Comparison of ENCODE assay signal across 9 cellular contexts in the genomic region with DNA sequence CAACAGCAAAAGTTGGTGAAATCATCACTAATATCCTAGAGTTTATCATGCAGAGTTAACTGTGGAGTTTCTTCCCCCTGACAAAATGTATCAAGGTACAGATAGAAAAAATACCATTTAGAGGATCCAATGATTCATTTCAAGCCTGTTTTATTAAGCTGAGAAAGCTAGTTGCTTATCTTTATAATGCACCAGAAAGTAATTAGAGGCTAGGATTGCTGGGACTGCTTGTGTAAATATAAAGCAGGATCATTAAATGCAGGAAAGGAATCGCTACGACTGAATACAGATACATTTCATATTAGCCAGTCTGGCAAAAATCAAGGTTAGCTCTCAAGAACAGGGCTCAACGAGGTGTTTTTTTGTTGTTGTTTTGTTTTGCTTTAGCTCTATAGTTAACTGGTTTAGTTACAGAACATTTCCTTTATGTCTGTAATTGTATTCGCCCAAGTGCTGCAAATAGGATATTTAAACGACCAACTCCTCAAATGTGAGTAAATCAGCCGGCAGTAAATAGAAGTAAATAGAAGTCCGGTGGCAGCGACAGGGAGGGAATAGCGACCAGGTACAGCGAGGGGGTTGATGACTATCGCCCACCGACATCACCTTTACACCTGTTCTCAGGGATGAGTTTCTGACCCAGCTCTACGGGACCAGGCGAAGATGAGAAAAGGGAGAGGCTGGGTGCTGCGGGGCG. TPM values are rescaled to one million over a fixed set of nuclear protein-coding genes. Genes with fewer than 3 reads are reported as not detected.
DNase-seq lines count a peak whose midpoint lies in the region; ATAC-seq and TF ChIP-seq lines count a peak whose summit lies in the region.
"Had no signal": no experiment of that assay in that cellular context is flagged by ENCODE, and none has a peak within 500 bp of the region (broad histone marks: within the 10 kb centered on the region; RNA-seq: fewer than 3 reads in every experiment).

No MANE protein-coding gene starts in this region.

- H3K9me3 Mint-ChIP-seq in CD4-positive, alpha-beta memory T cell: no peaks in the 10 kb centered on the region
- H3K9me3 Mint-ChIP-seq in IgD-negative memory B cell: no peaks in the 10 kb centered on the region

- H3K9me3 ChIP-seq in CD4-positive, alpha-beta memory T cell (ENCODE audit: control insufficient read depth in 1 of 2, low read length in 2 of 2): no peaks in the 10 kb centered on the region
- H3K9me3 ChIP-seq in right lobe of liver (no peaks in the 10 kb centered on the region), transverse colon (no peaks in the 10 kb centered on the region)

- intact Hi-C loops in CD4-positive, alpha-beta memory T cell (cut with micrococcal nuclease): loop anchor here (1.0 to 5.0 kb wide), 5 partner anchors 53 to 389 kb away; a partner anchor contains a TSS
- intact Hi-C loops in right lobe of liver (cut with DNase I): no loop called here
- intact Hi-C loops in transverse colon (cut with DNase I; ENCODE audit: low total_unique reads): no loop called here

- POLR2A ChIA-PET in CD4-positive, alpha-beta memory T cell (lab: Charles Lee; ENCODE audit: partially characterized antibody): interaction anchor here (0.8 to 11.3 kb wide), 16 partner anchors 9 to 468 kb away, joined by 3 to 157 read pairs (median 8); a partner anchor contains a TSS

- peak overlapping the region; percentile 86 to 99 (median 98) for H3K27ac Mint-ChIP-seq in CD4-positive, alpha-beta memory T cell
- H3K27ac Mint-ChIP-seq in IgD-negative memory B cell: peak overlapping the region; percentile 93 to 98 (median 96)

- no peak for DNase-seq in CD4-positive, alpha-beta memory T cell
- DNase-seq in astrocyte of the spinal cord (ENCODE audit: low read depth, low spot score): peak; percentile 41
- no peak for DNase-seq in right lobe of liver
- DNase-seq in transverse colon: no peak
- DNase-seq in NCI-H2196 (lab: John Stamatoyannopoulos, UW; ENCODE audit: unreplicated experiment): no peak

- peak overlapping the region; percentile 89 for H3K27ac ChIP-seq in CD4-positive, alpha-beta memory T cell (ENCODE audit: low read depth, low read length)
- H3K27ac ChIP-seq in right lobe of liver (peak overlapping the region; percentile 98 to 99 (median 98)), transverse colon (peak overlapping the region; percentile 96 to 99 (median 99))

- CTCF ChIA-PET in CD4-positive, alpha-beta memory T cell (lab: Charles Lee; ENCODE audit: partially characterized antibody): interaction anchor here (0.9 to 8.9 kb wide), 9 partner anchors 10 to 368 kb away, joined by 3 to 79 read pairs (median 9); no protein-coding TSS in a partner anchor

- H3K4me3 Mint-ChIP-seq in CD4-positive, alpha-beta memory T cell: peak overlapping the region; percentile 92 to 99 (median 98)
- peak overlapping the region; percentile 97 to 100 (median 98) for H3K4me3 Mint-ChIP-seq in IgD-negative memory B cell

- H3K4me1 Mint-ChIP-seq in CD4-positive, alpha-beta memory T cell: peaks cover 45 to 80% (median 58%) of the 10 kb centered on the region in 4 donors
- H3K4me1 Mint-ChIP-seq in IgD-negative memory B cell: peaks cover 59 to 60% (median 59%) of the 10 kb centered on the region in 3 donors

- 2% methylated on average over 12 of the region's 16 CpGs for WGBS in right lobe of liver (ENCODE audit: insufficient coverage, low coverage, low lambda C conversion rate, missing lambda C conversion rate)
- WGBS in transverse colon (ENCODE audit: low coverage in 1 of 2), 2 donors: 0% methylated on average over 12 to 14 of the region's 16 CpGs

- no peak for TF ChIP-seq EP300 in transverse colon (IDR thresholded peaks at IDR 0.05; ENCODE audit: low read depth)

- H3K4me1 ChIP-seq in CD4-positive, alpha-beta memory T cell (ENCODE audit: insufficient read depth, low read length): peaks cover 67% of the 10 kb centered on the region
- H3K4me1 ChIP-seq in right lobe of liver: peaks cover 0 to 31% (median 3%) of the 10 kb centered on the region in 4 donors
- peaks cover 4 to 57% (median 29%) of the 10 kb centered on the region in 4 donors for H3K4me1 ChIP-seq in transverse colon

- TF ChIP-seq CTCF in astrocyte of the spinal cord (IDR thresholded peaks at IDR 0.05; ENCODE audit: low read depth, low read length): no peak
- TF ChIP-seq CTCF in right lobe of liver (IDR thresholded peaks at IDR 0.05): no peak
- no peak for TF ChIP-seq CTCF in transverse colon (IDR thresholded peaks at IDR 0.05)

- in situ Hi-C loops in astrocyte of the spinal cord (cut with HindIII; ENCODE audit: low sequenced_read_pairs): no loop called here
- in situ Hi-C loops in transverse colon (cut with MboI; ENCODE audit: low pct_ligation_motif_present in 1 of 4, low pct_unique_long_range_greater_than_20kb in 1 of 4, low sequenced_read_pairs in 3 of 4): loop anchor here in 3 of 4 donors (10.0 to 25.0 kb wide), 3 partner anchors 239 to 364 kb away; a partner anchor contains a TSS

- no peaks in the 10 kb centered on the region for H3K27me3 Mint-ChIP-seq in CD4-positive, alpha-beta memory T cell
- no peaks in the 10 kb centered on the region for H3K27me3 Mint-ChIP-seq in IgD-negative memory B cell

- H3K4me3 ChIP-seq in CD4-positive, alpha-beta memory T cell (ENCODE audit: low read length in 2 of 2): peak overlapping the region; percentile 1 to 90
- peak overlapping the region; percentile 78 for H3K4me3 ChIP-seq in astrocyte of the spinal cord (ENCODE audit: low read depth, low read length)
- peak overlapping the region; percentile 90 to 96 (median 93) for H3K4me3 ChIP-seq in right lobe of liver
- H3K4me3 ChIP-seq in transverse colon: peak overlapping the region; percentile 68 to 88 (median 86)

- TF ChIP-seq POLR2A in right lobe of liver (IDR thresholded peaks at IDR 0.05): no peak
- no peak for TF ChIP-seq POLR2A in transverse colon (IDR thresholded peaks at IDR 0.05)

- ATAC-seq in right lobe of liver: no peak
- no peak for ATAC-seq in GM21381 (IDR thresholded peaks at IDR 0.05; ENCODE audit: unreplicated experiment)
- no peak for ATAC-seq in HG02840 (IDR thresholded peaks at IDR 0.05; ENCODE audit: low FRiP score, unreplicated experiment)

- H3K36me3 ChIP-seq in CD4-positive, alpha-beta memory T cell (ENCODE audit: insufficient read depth, low read length): no peaks in the 10 kb centered on the region
- H3K36me3 ChIP-seq in right lobe of liver (no peaks in the 10 kb centered on the region), transverse colon (no peaks in the 10 kb centered on the region)

- H3K27me3 ChIP-seq in CD4-positive, alpha-beta memory T cell (ENCODE audit: insufficient read depth, low read length): no peaks in the 10 kb centered on the region
- H3K27me3 ChIP-seq in right lobe of liver (no peaks in the 10 kb centered on the region), transverse colon (no peaks in the 10 kb centered on the region)

- H3K36me3 Mint-ChIP-seq in CD4-positive, alpha-beta memory T cell: peaks cover 0 to 6% of the 10 kb centered on the region in 2 donors
- H3K36me3 Mint-ChIP-seq in IgD-negative memory B cell: no peaks in the 10 kb centered on the region

RNA-seq across cellular contexts. Expression of a gene that starts 0.7 kb away (rescaled TPM):
- 10 to 100 TPM; 21.9 to 22.6 TPM for total RNA-seq in CD4-positive, alpha-beta memory T cell
- 10 to 100 TPM; 34.1 to 53.8 TPM for polyA plus RNA-seq in CD4-positive, alpha-beta memory T cell
- polyA plus RNA-seq in IgD-negative memory B cell: 193 TPM
- 10 to 100 TPM; 14.9 to 22.3 (median 19.7) TPM for total RNA-seq in right lobe of liver
- total RNA-seq in transverse colon: 10 to 100 TPM; 27.3 to 52.9 (median 38.2) TPM

RNA-seq across cellular contexts. Expression of a gene that starts 36.7 kb away (rescaled TPM):
- 1 to 10 TPM; 1.2 to 1.7 TPM for total RNA-seq in CD4-positive, alpha-beta memory T cell
- under 1 TPM in 1 of 2 donors, not detected in 1; 0.10 TPM for polyA plus RNA-seq in CD4-positive, alpha-beta memory T cell
- 0.13 TPM for polyA plus RNA-seq in IgD-negative memory B cell
- total RNA-seq in right lobe of liver: 1 to 10 TPM in 1 of 6 experiments, under 1 TPM in 5; 0.20 to 1.2 (median 0.56) TPM
- 1 to 10 TPM in 3 of 4 donors, not detected in 1; 1.1 to 4.3 (median 1.2) TPM for total RNA-seq in transverse colon
- total RNA-seq: NCI-H460 had no signal
